ENCODE assay signal across 19 cellular contexts in the genomic region with DNA sequence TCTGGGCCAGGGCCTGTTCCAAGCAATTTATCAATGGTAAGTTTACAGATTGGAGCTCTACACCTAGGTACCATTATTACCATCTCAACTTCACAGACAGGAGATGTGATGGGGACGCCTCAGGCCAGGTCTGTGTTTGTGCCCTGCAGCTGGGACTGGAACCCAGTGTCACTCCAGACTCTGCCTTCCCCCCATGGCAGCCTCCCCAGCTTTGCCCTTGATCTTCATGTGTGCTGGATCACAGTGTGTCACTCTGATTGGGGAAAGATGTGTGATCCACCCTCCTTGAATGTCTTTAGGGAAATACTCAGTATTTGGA. TPM values are rescaled to one million over a fixed set of nuclear protein-coding genes. Genes with fewer than 3 reads are reported as not detected.
DNase-seq lines count a peak whose midpoint lies in the region; ATAC-seq and TF ChIP-seq lines count a peak whose summit lies in the region.
"Had no signal": no experiment of that assay in that cellular context is flagged by ENCODE, and none has a peak within 500 bp of the region (broad histone marks: within the 10 kb centered on the region; RNA-seq: fewer than 3 reads in every experiment).

No MANE protein-coding gene starts in this region.

- no peaks in the 10 kb centered on the region for H4K20me1 ChIP-seq in OCI-LY3 (ENCODE audit: insufficient read depth, low read length)

- H3K4me3 Mint-ChIP-seq in T-helper 1 cell treated with Interleukin-12 subunit alpha and Interleukin-12 subunit beta and Interleukin-4 antibody, amounts not matched to agents 30 μg/mL and 1 μg/mL, for 36 hours, result no peak overlapping the region
- peak overlapping the region; percentile 2 for H3K4me3 Mint-ChIP-seq in memory B cell
- H3K4me3 Mint-ChIP-seq in CD14-positive monocyte, result no peak overlapping the region
- H3K4me3 Mint-ChIP-seq: CD4-positive, CD25-positive, alpha-beta regulatory T cell; dendritic cell treated with granulocyte-macrophage colony-stimulating factor and Interleukin-4, amounts not matched to agents 40 ng/mL and 50 ng/mL, for 4 days; WTC11 had no signal

- H3K9me3 ChIP-seq in OCI-LY3 (ENCODE audit: insufficient read depth, low read length), result no peaks in the 10 kb centered on the region

- H3K27me3 ChIP-seq in OCI-LY3 (ENCODE audit: low read depth, low read length), result no peaks in the 10 kb centered on the region
- H3K27me3 ChIP-seq: suprapubic skin had no signal

- peaks cover 85% of the 10 kb centered on the region for H3K79me2 ChIP-seq in OCI-LY3 (ENCODE audit: low read length)

- intact Hi-C loops in CD14-positive monocyte (cut with micrococcal nuclease), result no loop called here

- H3K9ac ChIP-seq in OCI-LY3 (ENCODE audit: low read length), result peak overlapping the region; percentile 84

- H3K27me3 Mint-ChIP-seq in T-helper 1 cell treated with Interleukin-12 subunit alpha and Interleukin-12 subunit beta and Interleukin-4 antibody, amounts not matched to agents 30 μg/mL and 1 μg/mL, for 36 hours (ENCODE audit: low read depth), result no peaks in the 10 kb centered on the region
- H3K27me3 Mint-ChIP-seq in memory B cell (peaks cover 3% of the 10 kb centered on the region), CD14-positive monocyte (ENCODE audit: low read depth in 3 of 3) (peaks cover 7 to 9% (median 8%) of the 10 kb centered on the region in 3 donors)

- H3K4me2 ChIP-seq in OCI-LY3 (ENCODE audit: low read length), result peak overlapping the region; percentile 62

- H3K4me1 ChIP-seq in OCI-LY3 (ENCODE audit: low read length), result peaks cover 76% of the 10 kb centered on the region

- H3K9me3 Mint-ChIP-seq in T-helper 1 cell treated with Interleukin-12 subunit alpha and Interleukin-12 subunit beta and Interleukin-4 antibody, amounts not matched to agents 30 μg/mL and 1 μg/mL, for 36 hours, result no peaks in the 10 kb centered on the region
- H3K9me3 Mint-ChIP-seq in memory B cell (peaks cover 3% of the 10 kb centered on the region), CD14-positive monocyte (no peaks in the 10 kb centered on the region)
- H3K9me3 Mint-ChIP-seq: dendritic cell treated with granulocyte-macrophage colony-stimulating factor and Interleukin-4, amounts not matched to agents 40 ng/mL and 50 ng/mL, for 4 days; WTC11 had no signal

- H3K27ac ChIP-seq in OCI-LY3 (ENCODE audit: low read length) (peak overlapping the region; percentile 99), temporal lobe (ENCODE audit: low read depth, low read length) (peak overlapping the region; percentile 71)
- H3K27ac ChIP-seq: 22Rv1, suprapubic skin had no signal

- ATAC-seq in memory B cell (ENCODE audit: low read depth) (no peak), GM18511 (IDR thresholded peaks at IDR 0.05; ENCODE audit: unreplicated experiment) (no peak)
- ATAC-seq: esophagus mucosa, WTC11 had no signal

- TF ChIP-seq CTCF in OCI-LY3 (IDR thresholded peaks at IDR 0.05; ENCODE audit: low read depth, low read length), result no peak
- TF ChIP-seq CTCF in CD14-positive monocyte (IDR thresholded peaks at IDR 0.05), result no peak

- H3K4me1 Mint-ChIP-seq in T-helper 1 cell treated with Interleukin-12 subunit alpha and Interleukin-12 subunit beta and Interleukin-4 antibody, amounts not matched to agents 30 μg/mL and 1 μg/mL, for 36 hours (ENCODE audit: low read depth), result peaks cover 18% of the 10 kb centered on the region
- H3K4me1 Mint-ChIP-seq in memory B cell (peaks cover 22% of the 10 kb centered on the region), CD14-positive monocyte (peaks cover 53% of the 10 kb centered on the region)

- peak overlapping the region; percentile 7 for H3K27ac Mint-ChIP-seq in T-helper 1 cell treated with Interleukin-12 subunit alpha and Interleukin-12 subunit beta and Interleukin-4 antibody, amounts not matched to agents 30 μg/mL and 1 μg/mL, for 36 hours
- H3K27ac Mint-ChIP-seq in memory B cell, result no peak overlapping the region
- peak overlapping the region in 1 of 7 donors; percentile 21 for H3K27ac Mint-ChIP-seq in CD14-positive monocyte
- H3K27ac Mint-ChIP-seq: CD4-positive, CD25-positive, alpha-beta regulatory T cell; progenitor cell of endocrine pancreas; WTC11 had no signal

- DNase-seq in T-helper 1 cell, result no peak
- no peak for DNase-seq in memory B cell (ENCODE audit: low spot score in 2 of 2)
- DNase-seq in SHP77 treated with DMSO at 0.1 percent for 48 hours (lab: John Stamatoyannopoulos, UW), result no peak
- no peak for DNase-seq in CD14-positive monocyte (ENCODE audit: low spot score)
- DNase-seq: activated effector memory CD4-positive, alpha-beta T cell treated with anti-CD3 and anti-CD28 coated beads, Interleukin-2, amount 50 U/mL, for 16 hours; DND-41; Karpas-422; RPMI8226 had no signal

- H2AFZ ChIP-seq in OCI-LY3 (ENCODE audit: low read depth, low read length), result no peak overlapping the region

- H3K36me3 ChIP-seq in OCI-LY3 (replicated peaks; ENCODE audit: low read depth, low read length), result peaks cover 27% of the 10 kb centered on the region
- H3K36me3 ChIP-seq: suprapubic skin had no signal

- peak overlapping the region; percentile 2; the same call in 1 of the 2 replicates for H3K4me3 ChIP-seq in OCI-LY3 (ENCODE audit: low read length)
- H3K4me3 ChIP-seq: suprapubic skin had no signal

- H3K36me3 Mint-ChIP-seq in T-helper 1 cell treated with Interleukin-12 subunit alpha and Interleukin-12 subunit beta and Interleukin-4 antibody, amounts not matched to agents 30 μg/mL and 1 μg/mL, for 36 hours (ENCODE audit: low read depth), result no peaks in the 10 kb centered on the region
- H3K36me3 Mint-ChIP-seq in memory B cell (no peaks in the 10 kb centered on the region), CD14-positive monocyte (peaks cover 0 to 6% of the 10 kb centered on the region in 2 donors)
- H3K36me3 Mint-ChIP-seq: CD4-positive, CD25-positive, alpha-beta regulatory T cell; WTC11 had no signal

RNA-seq across cellular contexts. Expression of gene MGLL, which starts 59.6 kb away (rescaled TPM):
- total RNA-seq in temporal lobe, result 35.7 TPM
- polyA plus RNA-seq in CD14-positive monocyte, result 1 to 10 TPM; 4.4 to 10.0 TPM
